30 cellular contexts compared by ENCODE assay signal in the genomic region with DNA sequence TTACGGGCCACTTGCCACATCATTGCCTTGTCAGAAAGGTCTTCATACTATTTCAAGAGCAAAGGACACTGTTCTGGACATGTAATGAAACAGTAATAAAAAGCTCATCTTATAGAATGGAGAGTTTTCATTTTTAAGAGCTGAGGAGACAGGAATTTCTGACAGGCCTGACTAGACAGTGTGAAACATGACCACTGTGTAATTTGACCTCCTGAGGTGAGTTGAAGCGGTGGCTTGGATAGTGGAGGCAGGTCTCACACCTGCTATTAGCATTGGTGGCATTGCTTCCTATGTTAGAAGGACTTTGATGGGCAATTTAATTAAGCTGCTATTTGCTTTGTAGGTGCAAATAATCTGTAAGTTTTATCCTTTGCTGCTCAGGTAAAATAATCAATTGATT. TPM values are rescaled to one million over a fixed set of nuclear protein-coding genes. Genes with fewer than 3 reads are reported as not detected.
"Had no signal": no experiment of that assay in that cellular context is flagged by ENCODE, and none has a peak within 500 bp of the region (broad histone marks: within the 10 kb centered on the region; RNA-seq: fewer than 3 reads in every experiment).

No MANE protein-coding gene starts in this region.

- H3K4me3 Mint-ChIP-seq: activated B cell treated with CpG ODN at 0.5 μM for 24 hours; activated naive CD8-positive, alpha-beta T cell; activated T-cell treated with anti-CD3 and anti-CD28 coated beads, Interleukin-2, amount 50 U/mL, for 4 hours; effector memory CD8-positive, alpha-beta T cell; immature natural killer cell; naive thymus-derived CD4-positive, alpha-beta T cell had no signal

- H2AFZ ChIP-seq: hepatocyte had no signal

- H3K4me2 ChIP-seq: hepatocyte had no signal

- H3K4me3 ChIP-seq: dorsolateral prefrontal cortex, hepatocyte, left lung, lung, ovary, psoas muscle, right atrium auricular region, tibial artery had no signal

- H3K4me1 Mint-ChIP-seq: activated B cell treated with CpG ODN at 0.5 μM for 24 hours had no signal

- H3K27ac Mint-ChIP-seq: activated B cell treated with CpG ODN at 0.5 μM for 24 hours; activated naive CD8-positive, alpha-beta T cell; activated T-helper 2 cell treated with anti-CD3 and anti-CD28 coated beads, Interferon-gamma antibody, Interleukin-2, Interleukin-4, amounts not matched to agents 10 μg/mL and 5 μg/mL and 100 μg/mL, durations not matched to agents 14 hours and 24 hours and 36 hours; effector memory CD8-positive, alpha-beta T cell; immature natural killer cell; naive thymus-derived CD4-positive, alpha-beta T cell had no signal

- H3K4me1 ChIP-seq: right atrium auricular region, tibial artery had no signal

- H3K9me3 ChIP-seq: left lung, ovary, psoas muscle, right atrium auricular region, tibial artery had no signal

- ATAC-seq: activated T-cell treated with anti-CD3 and anti-CD28 coated beads, Interleukin-2, amount 50 U/mL, for 4 hours; effector memory CD8-positive, alpha-beta T cell; esophagus mucosa; left lung; naive thymus-derived CD4-positive, alpha-beta T cell; psoas muscle; stimulated activated naive CD8-positive, alpha-beta T cell treated with anti-CD3 and anti-CD28 coated beads, Interleukin-15, Interleukin-2, amounts not matched to agents 100 U/mL and 50 U/mL, for 24 hours had no signal

- DNase-seq: activated B cell treated with CpG ODN at 0.5 μM for 24 hours; activated CD4-positive, alpha-beta T cell treated with anti-CD3 and anti-CD28 coated beads for 4 hours; activated CD4-positive, alpha-beta T cell treated with anti-CD3 and anti-CD28 coated beads, Interleukin-2, amount 50 U/mL, for 48 hours; activated CD8-positive, alpha-beta memory T cell treated with anti-CD3 and anti-CD28 coated beads, Interleukin-2, amount 50 U/mL, for 48 hours; activated naive CD4-positive, alpha-beta T cell; activated T-cell treated with anti-CD3 and anti-CD28 coated beads, Interleukin-2, amount 50 U/mL, for 4 hours; central memory CD4-positive, alpha-beta T cell; dorsolateral prefrontal cortex; effector memory CD8-positive, alpha-beta T cell; immature natural killer cell; left lung; naive thymus-derived CD4-positive, alpha-beta T cell; ovary; psoas muscle; stimulated activated CD4-positive, alpha-beta T cell treated with anti-CD3 and anti-CD28 coated beads, Interleukin-12 subunit alpha, Interleukin-12 subunit beta, amount 100 ng/mL, for 4 hours; stimulated activated CD4-positive, alpha-beta T cell treated with anti-CD3 and anti-CD28 coated beads, Interleukin-4, amount 100 ng/mL, for 4 hours; stimulated activated naive CD8-positive, alpha-beta T cell treated with anti-CD3 and anti-CD28 coated beads, Interleukin-15, Interleukin-2, amounts not matched to agents 100 U/mL and 50 U/mL, for 24 hours; T-helper 9 cell; tibial artery had no signal

- H3K36me3 ChIP-seq: left lung, ovary, right atrium auricular region, tibial artery had no signal

- H3K27me3 ChIP-seq: hepatocyte, ovary, right atrium auricular region had no signal

- H3K9me3 Mint-ChIP-seq: activated B cell treated with CpG ODN at 0.5 μM for 24 hours; activated T-cell treated with anti-CD3 and anti-CD28 coated beads, Interleukin-2, amount 50 U/mL, for 4 hours; activated T-helper 2 cell treated with anti-CD3 and anti-CD28 coated beads, Interferon-gamma antibody, Interleukin-2, Interleukin-4, amounts not matched to agents 10 μg/mL and 5 μg/mL and 100 μg/mL, durations not matched to agents 14 hours and 24 hours and 36 hours; effector memory CD8-positive, alpha-beta T cell; immature natural killer cell; naive thymus-derived CD4-positive, alpha-beta T cell had no signal

- H3K27ac ChIP-seq: dorsolateral prefrontal cortex, hepatocyte, left lung, ovary, psoas muscle, right atrium auricular region, tibial artery had no signal

- H3K36me3 Mint-ChIP-seq: activated naive CD8-positive, alpha-beta T cell; immature natural killer cell; naive thymus-derived CD4-positive, alpha-beta T cell had no signal

- H3K79me2 ChIP-seq: hepatocyte had no signal

RNA-seq across cellular contexts. Expression of gene ASB4, which starts 4.0 kb away (rescaled TPM):
- total RNA-seq: activated B cell treated with CpG ODN at 0.5 μM for 24 hours; activated CD8-positive, alpha-beta memory T cell treated with anti-CD3 and anti-CD28 coated beads for 36 hours; activated T-helper 2 cell treated with anti-CD3 and anti-CD28 coated beads, Interferon-gamma antibody, Interleukin-2, Interleukin-4, amounts not matched to agents 10 μg/mL and 5 μg/mL and 100 μg/mL, durations not matched to agents 14 hours and 24 hours and 36 hours; astrocyte; endothelial cell of umbilical vein; esophagus mucosa; kidney epithelial cell; naive thymus-derived CD4-positive, alpha-beta T cell; ureter had no signal
